ENCODE assay signal across 17 cellular contexts in genomic region chr2:155218292-155218924, GRCh38.
DNase-seq lines count a peak whose midpoint lies in the region; ATAC-seq and TF ChIP-seq lines count a peak whose summit lies in the region.
"Had no signal": no experiment of that assay in that cellular context is flagged by ENCODE, and none has a peak within 500 bp of the region (broad histone marks: within the 10 kb centered on the region; RNA-seq: fewer than 3 reads in every experiment).

No MANE protein-coding gene starts in this region.

- peak; percentile 19 for ATAC-seq in GM18499 (IDR thresholded peaks at IDR 0.05; ENCODE audit: insufficient read depth, unreplicated experiment)
- ATAC-seq in GM19372 (IDR thresholded peaks at IDR 0.05; ENCODE audit: low read depth, unreplicated experiment): peak; percentile 20
- ATAC-seq in HG02642 (IDR thresholded peaks at IDR 0.05; ENCODE audit: poor library complexity, unreplicated experiment): peak; percentile 44
- peak; percentile 38 for ATAC-seq in HG03520 (IDR thresholded peaks at IDR 0.05; ENCODE audit: unreplicated experiment)

- DNase-seq in right atrium auricular region (ENCODE audit: low spot score) (no peak), posterior cingulate gyrus (no peak), pons (ENCODE audit: low spot score) (no peak)
- no peak for DNase-seq in stimulated activated CD4-positive, alpha-beta T cell treated with anti-CD3 and anti-CD28 coated beads, Interleukin-1b, Interleukin-23, amount 100 ng/mL, for 48 hours
- DNase-seq: adrenal gland, head of caudate nucleus, IMR-90, NCI-H1436, NCI-H524 treated with DMSO at 0.1 percent for 48 hours, RPMI8226 had no signal

- H3K4me1 ChIP-seq in right atrium auricular region: no peaks in the 10 kb centered on the region
- H3K4me1 ChIP-seq: adrenal gland, prostate gland, tibial nerve had no signal

- no peaks in the 10 kb centered on the region for H3K9me3 ChIP-seq in right atrium auricular region
- H3K9me3 ChIP-seq: adrenal gland, prostate gland, tibial nerve had no signal

- no peak overlapping the region for H3K27ac ChIP-seq in right atrium auricular region
- H3K27ac ChIP-seq: adrenal gland, epithelial cell of prostate, prostate gland, tibial nerve had no signal

- H3K4me3 ChIP-seq in right atrium auricular region: no peak overlapping the region
- H3K4me3 ChIP-seq: adrenal gland, prostate gland, tibial nerve had no signal

- intact Hi-C loops in posterior cingulate gyrus (cut with DNase I): no loop called here

- H3K27me3 ChIP-seq in right atrium auricular region: no peaks in the 10 kb centered on the region
- H3K27me3 ChIP-seq: adrenal gland, tibial nerve had no signal

- TF ChIP-seq CTCF in right atrium auricular region (IDR thresholded peaks at IDR 0.05): no peak

- H3K36me3 ChIP-seq in right atrium auricular region: no peaks in the 10 kb centered on the region
- H3K36me3 ChIP-seq: adrenal gland, prostate gland, tibial nerve had no signal
